Comparison of ENCODE assay signal across 13 cellular contexts in the genomic region with DNA sequence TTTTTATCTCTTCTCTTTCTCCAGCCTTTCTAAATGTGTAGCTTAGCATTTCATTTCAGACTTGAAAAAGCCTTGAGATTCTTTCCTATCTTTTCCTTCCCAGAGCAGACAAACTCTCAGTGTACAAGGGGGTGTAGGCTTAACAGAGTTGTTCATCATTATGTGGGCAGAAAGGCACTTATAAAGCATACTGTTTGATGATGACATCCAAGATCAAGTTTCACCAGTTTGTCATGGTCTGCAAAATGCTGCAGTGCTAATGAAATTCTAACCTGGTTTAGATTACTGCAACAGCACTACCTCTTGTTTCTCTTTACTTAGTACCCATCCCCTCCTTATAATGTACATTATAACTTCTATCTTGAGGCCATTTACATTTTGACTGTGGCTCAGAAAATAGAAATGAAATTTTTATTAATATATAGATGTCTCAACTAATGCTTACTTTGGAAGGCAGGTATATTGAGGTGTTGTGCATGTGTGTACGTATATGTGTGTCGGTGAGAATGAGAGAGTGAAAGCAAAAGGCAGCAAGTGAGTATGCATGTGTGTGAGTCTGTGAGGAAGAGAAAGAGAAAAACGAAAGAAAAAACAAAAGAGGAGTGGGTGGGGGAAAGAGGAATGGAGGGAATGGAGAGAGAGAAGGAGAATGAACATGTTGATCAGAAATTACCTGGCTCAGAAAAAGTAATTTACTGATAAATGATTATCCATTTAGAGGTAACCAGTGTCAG.
DNase-seq lines count a peak whose midpoint lies in the region; ATAC-seq and TF ChIP-seq lines count a peak whose summit lies in the region.
"Had no signal": no experiment of that assay in that cellular context is flagged by ENCODE, and none has a peak within 500 bp of the region (broad histone marks: within the 10 kb centered on the region; RNA-seq: fewer than 3 reads in every experiment).

No MANE protein-coding gene starts in this region.

- no peaks in the 10 kb centered on the region for H3K9me3 Mint-ChIP-seq in mesothelial cell of epicardium

- TF ChIP-seq POLR2A in gastroesophageal sphincter (IDR thresholded peaks at IDR 0.05), result no peak

- DNase-seq in AG04450 (ENCODE audit: low read depth, low spot score), result peak; percentile 55
- DNase-seq in GM04504 (ENCODE audit: low read depth), result peak; percentile 9
- DNase-seq in OCI-M1 (lab: John Stamatoyannopoulos, UW), result peak; percentile 61
- DNase-seq in fibroblast of gingiva (ENCODE audit: low read depth), result peak; percentile 88
- no peak for DNase-seq in mesothelial cell of epicardium (ENCODE audit: low spot score in 2 of 2, unreplicated experiment in 2 of 2)
- no peak for DNase-seq in foreskin keratinocyte
- DNase-seq: mucosa of descending colon, NCI-H2107, spleen had no signal

- no peak for ATAC-seq in foreskin keratinocyte
- ATAC-seq in gastroesophageal sphincter, result no peak
- no peak for ATAC-seq in HG03571 (IDR thresholded peaks at IDR 0.05; ENCODE audit: unreplicated experiment)
- ATAC-seq: mucosa of descending colon had no signal

- 76 to 83% methylated on average over 2 to 3 of the region's 3 CpGs for WGBS in gastroesophageal sphincter (ENCODE audit: low coverage in 1 of 2), 2 donors

- CTCF ChIA-PET in AG04450 (lab: Charles Lee), result no interaction called here

- H3K27ac ChIP-seq in AG04450 (ENCODE audit: low read depth, low read length) (no peak overlapping the region), foreskin keratinocyte (no peak overlapping the region), gastroesophageal sphincter (no peak overlapping the region)
- H3K27ac ChIP-seq: BLaER1, spleen had no signal

- POLR2A ChIA-PET in AG04450 (lab: Yijun Ruan, JAX), result no interaction called here

- H3K9me3 ChIP-seq in AG04450 (ENCODE audit: control insufficient read depth, insufficient read depth, low read length) (no peaks in the 10 kb centered on the region), gastroesophageal sphincter (no peaks in the 10 kb centered on the region)
- H3K9me3 ChIP-seq: mucosa of descending colon, spleen had no signal

- H3K4me3 Mint-ChIP-seq in mesothelial cell of epicardium, result no peak overlapping the region

- H3K27me3 ChIP-seq in AG04450 (ENCODE audit: control insufficient read depth, insufficient read depth, low read length) (no peaks in the 10 kb centered on the region), foreskin keratinocyte (no peaks in the 10 kb centered on the region), gastroesophageal sphincter (no peaks in the 10 kb centered on the region)
- H3K27me3 ChIP-seq: BLaER1, spleen had no signal

- H3K4me3 ChIP-seq in AG04450 (ENCODE audit: low read depth, low read length) (no peak overlapping the region), gastroesophageal sphincter (no peak overlapping the region)
- H3K4me3 ChIP-seq: BLaER1, mucosa of descending colon, spleen had no signal

- H3K36me3 Mint-ChIP-seq in mesothelial cell of epicardium, result no peaks in the 10 kb centered on the region

- no peaks in the 10 kb centered on the region for H3K27me3 Mint-ChIP-seq in mesothelial cell of epicardium (ENCODE audit: low read depth)

- no peaks in the 10 kb centered on the region for H3K36me3 ChIP-seq in gastroesophageal sphincter
- H3K36me3 ChIP-seq: BLaER1, spleen had no signal

- no peak overlapping the region for H3K27ac Mint-ChIP-seq in mesothelial cell of epicardium
- H3K27ac Mint-ChIP-seq: activated T-helper 2 cell treated with anti-CD3 and anti-CD28 coated beads, Interferon-gamma antibody, Interleukin-2, Interleukin-4, amounts not matched to agents 10 μg/mL and 5 μg/mL and 100 μg/mL, durations not matched to agents 14 hours and 24 hours and 36 hours had no signal

- no peak for TF ChIP-seq CTCF in AG04450 (IDR thresholded peaks at IDR 0.05; ENCODE audit: low read depth, low read length)
- no peak for TF ChIP-seq CTCF in mesothelial cell of epicardium (IDR thresholded peaks at IDR 0.05; ENCODE audit: unreplicated experiment)
- no peak for TF ChIP-seq CTCF in foreskin keratinocyte (conservative IDR thresholded peaks at IDR 0.05)
- no peak for TF ChIP-seq CTCF in gastroesophageal sphincter (IDR thresholded peaks at IDR 0.05)

- peaks cover 14% of the 10 kb centered on the region for H3K4me1 Mint-ChIP-seq in mesothelial cell of epicardium

- no peak for TF ChIP-seq EP300 in gastroesophageal sphincter (IDR thresholded peaks at IDR 0.05)

- H3K4me1 ChIP-seq in foreskin keratinocyte, result no peaks in the 10 kb centered on the region
- H3K4me1 ChIP-seq in gastroesophageal sphincter, result no peaks in the 10 kb centered on the region
- H3K4me1 ChIP-seq: BLaER1, spleen had no signal

Comparison
In these comparisons a context has a peak if more than half of its experiments do, and no peak if none do; other contexts are left out.
1. DNase-seq: peak in AG04450 (single experiment), GM04504 (single experiment), OCI-M1 (single experiment) and fibroblast of gingiva (single experiment); none in mesothelial cell of epicardium (0 of 2) and foreskin keratinocyte (0 of 2).